ENCODE assay signal across 8 cellular contexts in genomic region chr5:891117-891836, GRCh38. TPM values are rescaled to one million over a fixed set of nuclear protein-coding genes. Genes with fewer than 3 reads are reported as not detected.
A peak's percentile ranks its signal among the peaks of the same experiment; 100 is the strongest.
DNase-seq lines count a peak whose midpoint lies in the region; ATAC-seq lines count a peak whose summit lies in the region.

No MANE protein-coding gene starts in this region.

- H3K27me3 Mint-ChIP-seq in naive thymus-derived CD4-positive, alpha-beta T cell, result no peaks in the 10 kb centered on the region

- no peak for ATAC-seq in naive thymus-derived CD4-positive, alpha-beta T cell
- ATAC-seq in HG03039 (IDR thresholded peaks at IDR 0.05; ENCODE audit: unreplicated experiment), result no peak

- H3K27ac ChIP-seq in naive thymus-derived CD4-positive, alpha-beta T cell (ENCODE audit: low read depth, low read length), result peak overlapping the region; percentile 91

- H3K27me3 ChIP-seq in naive thymus-derived CD4-positive, alpha-beta T cell (ENCODE audit: control insufficient read depth in 2 of 2, insufficient read depth in 2 of 2, low read length in 2 of 2), result no peaks in the 10 kb centered on the region

- POLR2A ChIA-PET in naive thymus-derived CD4-positive, alpha-beta T cell (lab: Charles Lee), result interaction anchor here (0.6 to 2.1 kb wide), 2 partner anchors 219 to 222 kb away, joined by 3 to 6 read pairs; no protein-coding TSS in a partner anchor

- H3K4me1 Mint-ChIP-seq in naive thymus-derived CD4-positive, alpha-beta T cell, result peaks cover 13 to 39% (median 32%) of the 10 kb centered on the region in 7 donors

- CTCF ChIA-PET in naive thymus-derived CD4-positive, alpha-beta T cell (lab: Charles Lee), result interaction anchor here (1.1 kb wide), 1 partner anchor 11 kb away, joined by 3 read pairs; no protein-coding TSS in a partner anchor

- DNase-seq in DMS114 treated with DMSO at 0.1 percent for 48 hours (lab: John Stamatoyannopoulos, UW; ENCODE audit: unreplicated experiment), result peak; percentile 49
- peak; percentile 83 for DNase-seq in NCI-H2227 treated with DMSO at 0.1 percent for 48 hours (lab: John Stamatoyannopoulos, UW)
- peak; percentile 16 for DNase-seq in cerebellum (ENCODE audit: low spot score)
- DNase-seq in naive thymus-derived CD4-positive, alpha-beta T cell, result no peak
- no peak for DNase-seq in NCI-H1694 treated with DMSO at 0.1 percent for 48 hours (lab: John Stamatoyannopoulos, UW)
- no peak for DNase-seq in hepatic stellate cell (ENCODE audit: low spot score)
- no peak for DNase-seq in NCI-H510A treated with DMSO at 0.1 percent for 48 hours (lab: John Stamatoyannopoulos, UW)

- peak overlapping the region; percentile 69 to 92 (median 89) for H3K27ac Mint-ChIP-seq in naive thymus-derived CD4-positive, alpha-beta T cell

- peak overlapping the region; percentile 84 for H3K4me3 ChIP-seq in naive thymus-derived CD4-positive, alpha-beta T cell (ENCODE audit: low read length)

- H3K36me3 ChIP-seq in naive thymus-derived CD4-positive, alpha-beta T cell (ENCODE audit: control insufficient read depth in 2 of 3, insufficient read depth in 3 of 3, low read length in 3 of 3), result peaks cover 15 to 52% (median 27%) of the 10 kb centered on the region in 3 experiments

- intact Hi-C loops in naive thymus-derived CD4-positive, alpha-beta T cell (cut with micrococcal nuclease), result loop anchor here in 1 of 2 donors (5.0 kb wide), 2 partner anchors 199 to 619 kb away; partner anchors contain the start of genes PDCD6 and TPPP

- peak overlapping the region; percentile 79 to 93 (median 86) for H3K4me3 Mint-ChIP-seq in naive thymus-derived CD4-positive, alpha-beta T cell

- H3K9me3 ChIP-seq in naive thymus-derived CD4-positive, alpha-beta T cell (ENCODE audit: control insufficient read depth in 2 of 3, low read length in 3 of 3), result no peaks in the 10 kb centered on the region

- H3K9me3 Mint-ChIP-seq in naive thymus-derived CD4-positive, alpha-beta T cell, result no peaks in the 10 kb centered on the region

- peaks cover 10 to 14% of the 10 kb centered on the region in 2 donors for H3K4me1 ChIP-seq in naive thymus-derived CD4-positive, alpha-beta T cell (ENCODE audit: control insufficient read depth in 2 of 2, insufficient read depth in 2 of 2, low read length in 2 of 2)

- H3K36me3 Mint-ChIP-seq in naive thymus-derived CD4-positive, alpha-beta T cell, result peaks cover 13 to 32% (median 18%) of the 10 kb centered on the region in 5 donors

RNA-seq across cellular contexts. Expression of gene BRD9, which starts 1.3 kb away (rescaled TPM):
- 44.2 TPM for total RNA-seq in cerebellum
- 10 to 100 TPM; 63.2 to 93.2 (median 82.2) TPM for total RNA-seq in naive thymus-derived CD4-positive, alpha-beta T cell
- polyA plus RNA-seq in naive thymus-derived CD4-positive, alpha-beta T cell, result 10 to 100 TPM; 10.6 to 17.6 TPM

RNA-seq across cellular contexts. Expression of gene TRIP13, which starts 1.4 kb away (rescaled TPM):
- total RNA-seq in cerebellum, result 7.0 TPM
- 10 to 100 TPM in 1 of 5 experiments, under 1 TPM in 3, not detected in 1; 0.39 to 23.5 (median 0.57) TPM for total RNA-seq in naive thymus-derived CD4-positive, alpha-beta T cell
- under 1 TPM; 0.52 to 0.63 TPM for polyA plus RNA-seq in naive thymus-derived CD4-positive, alpha-beta T cell

RNA-seq across cellular contexts. Expression of gene ZDHHC11, which starts 40.5 kb away (rescaled TPM):
- 11.6 TPM for total RNA-seq in cerebellum
- total RNA-seq in naive thymus-derived CD4-positive, alpha-beta T cell, result 10 to 100 TPM in 2 of 5 experiments, 1 to 10 TPM in 3; 7.1 to 22.1 (median 9.6) TPM
- polyA plus RNA-seq in naive thymus-derived CD4-positive, alpha-beta T cell, result under 1 TPM in 1 of 2 donors, not detected in 1; 0.20 TPM

Comparison
In these comparisons a context has a peak if more than half of its experiments do, and no peak if none do; other contexts are left out.
1. DNase-seq: peak in DMS114 treated with DMSO at 0.1 percent for 48 hours (single experiment), NCI-H2227 treated with DMSO at 0.1 percent for 48 hours (single experiment) and cerebellum (single experiment); none in naive thymus-derived CD4-positive, alpha-beta T cell (0 of 9), NCI-H1694 treated with DMSO at 0.1 percent for 48 hours (single experiment), hepatic stellate cell (single experiment) and NCI-H510A treated with DMSO at 0.1 percent for 48 hours (single experiment).